Comparison of ENCODE assay signal across 15 cellular contexts in the genomic region with DNA sequence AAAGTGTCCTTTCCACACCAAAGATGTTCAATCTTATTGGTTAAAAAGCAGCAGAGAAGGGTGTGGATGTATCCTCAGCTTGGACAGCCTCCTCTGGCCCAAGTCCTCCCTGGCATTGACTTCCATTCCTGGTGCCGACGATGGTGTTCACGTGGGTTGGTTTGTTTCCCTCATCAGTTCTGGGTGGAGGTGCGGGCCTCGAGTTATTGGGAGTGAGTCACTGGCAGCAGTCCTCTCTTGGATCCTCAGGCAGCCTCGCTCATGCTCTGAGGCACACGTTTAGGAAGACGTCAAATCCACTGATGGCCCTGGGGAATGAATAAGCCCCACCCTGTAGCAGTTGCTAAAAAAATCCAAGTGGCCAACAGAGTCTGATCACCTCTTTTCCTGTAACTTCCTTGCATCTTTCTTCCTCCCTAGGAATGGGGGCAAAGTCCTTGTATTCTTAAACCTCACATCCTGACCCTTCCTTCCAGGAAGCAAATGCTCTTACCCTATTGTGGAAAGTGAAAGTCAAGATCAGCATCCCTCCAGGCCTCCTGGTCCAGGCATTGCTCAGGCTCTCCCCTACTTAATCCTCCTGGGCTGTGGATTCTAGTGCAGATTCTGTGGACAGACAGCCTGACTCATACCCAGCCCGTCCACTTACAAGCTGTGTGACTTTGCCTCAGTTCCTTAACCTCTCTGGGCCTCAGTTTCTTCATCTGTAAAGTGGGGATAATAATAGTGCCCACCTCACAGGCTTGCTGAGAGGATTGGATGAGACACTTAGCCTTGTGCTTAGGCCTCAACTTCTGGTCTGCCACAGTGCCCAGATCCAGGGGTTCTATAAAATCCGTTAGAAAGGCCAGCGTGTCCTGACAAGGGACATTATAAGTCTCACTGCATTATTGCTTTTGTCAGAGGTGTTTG.
DNase-seq lines count a peak whose midpoint lies in the region; ATAC-seq and TF ChIP-seq lines count a peak whose summit lies in the region.
"Had no signal": no experiment of that assay in that cellular context is flagged by ENCODE, and none has a peak within 500 bp of the region (broad histone marks: within the 10 kb centered on the region; RNA-seq: fewer than 3 reads in every experiment).

No MANE protein-coding gene starts in this region.

- peak overlapping the region; percentile 100 for H3K27ac Mint-ChIP-seq in WTC11
- no peak overlapping the region for H3K27ac Mint-ChIP-seq in activated CD4-positive, alpha-beta T cell treated with anti-CD3 and anti-CD28 coated beads for 36 hours

- peaks cover 28% of the 10 kb centered on the region for H3K36me3 Mint-ChIP-seq in WTC11
- H3K36me3 Mint-ChIP-seq in activated CD4-positive, alpha-beta T cell treated with anti-CD3 and anti-CD28 coated beads for 36 hours (ENCODE audit: low read depth) = no peaks in the 10 kb centered on the region

- peak; percentile 49 for DNase-seq in EL
- no peak for DNase-seq in WTC11 (ENCODE audit: low spot score)
- DNase-seq in heart right ventricle = peak; percentile 34 to 62
- peak; percentile 88 for DNase-seq in sigmoid colon
- no peak for DNase-seq in activated CD4-positive, alpha-beta T cell treated with anti-CD3 and anti-CD28 coated beads for 36 hours
- DNase-seq: activated gamma-delta T cell treated with Interleukin-2 at 50 U/mL for 16 hours, COR-L47, NCI-H2171 treated with DMSO at 0.1 percent for 48 hours, pancreas, SHP77 treated with DMSO at 0.1 percent for 48 hours had no signal

- no peak for TF ChIP-seq POLR2A in sigmoid colon (IDR thresholded peaks at IDR 0.05)

- H3K4me3 ChIP-seq in heart right ventricle (no peak overlapping the region), sigmoid colon (no peak overlapping the region)
- H3K4me3 ChIP-seq: pancreas had no signal

- H3K27me3 ChIP-seq in heart right ventricle (no peaks in the 10 kb centered on the region), sigmoid colon (no peaks in the 10 kb centered on the region)
- H3K27me3 ChIP-seq: pancreas had no signal

- H3K36me3 ChIP-seq in heart right ventricle (no peaks in the 10 kb centered on the region), sigmoid colon (no peaks in the 10 kb centered on the region)
- H3K36me3 ChIP-seq: pancreas had no signal

- TF ChIP-seq EP300 in sigmoid colon (IDR thresholded peaks at IDR 0.05) = peak in 1 of 4 donors; percentile 38

- H3K9me3 Mint-ChIP-seq in WTC11 = no peaks in the 10 kb centered on the region
- no peaks in the 10 kb centered on the region for H3K9me3 Mint-ChIP-seq in activated CD4-positive, alpha-beta T cell treated with anti-CD3 and anti-CD28 coated beads for 36 hours (ENCODE audit: low read depth)

- peaks cover 7% of the 10 kb centered on the region for H3K27me3 Mint-ChIP-seq in WTC11 (ENCODE audit: low read depth)
- peaks cover 3% of the 10 kb centered on the region for H3K27me3 Mint-ChIP-seq in activated CD4-positive, alpha-beta T cell treated with anti-CD3 and anti-CD28 coated beads for 36 hours

- POLR2A ChIA-PET in WTC11 (lab: Charles Lee) = no interaction called here
- POLR2A ChIA-PET in activated CD4-positive, alpha-beta T cell treated with anti-CD3 and anti-CD28 coated beads for 36 hours (lab: Charles Lee) = no interaction called here

- H3K27ac ChIP-seq in heart right ventricle (peak overlapping the region in 9 of 10 donors; percentile 13 to 74 (median 53)), sigmoid colon (peak overlapping the region in 3 of 4 donors; percentile 33 to 66 (median 57))
- H3K27ac ChIP-seq: KMS-11, pancreas had no signal

- H3K4me1 Mint-ChIP-seq in WTC11 = peaks cover 65% of the 10 kb centered on the region
- no peaks in the 10 kb centered on the region for H3K4me1 Mint-ChIP-seq in activated CD4-positive, alpha-beta T cell treated with anti-CD3 and anti-CD28 coated beads for 36 hours

- H3K4me3 Mint-ChIP-seq in WTC11 = peak overlapping the region; percentile 99
- no peak overlapping the region for H3K4me3 Mint-ChIP-seq in activated CD4-positive, alpha-beta T cell treated with anti-CD3 and anti-CD28 coated beads for 36 hours

- ATAC-seq in WTC11 (no peak), heart right ventricle (peak; percentile 50 to 97 (median 92)), GM19452 (IDR thresholded peaks at IDR 0.05; ENCODE audit: unreplicated experiment) (no peak), GM21515 (IDR thresholded peaks at IDR 0.05; ENCODE audit: unreplicated experiment) (no peak), GM19023 (IDR thresholded peaks at IDR 0.05; ENCODE audit: unreplicated experiment) (no peak)
- no peak for ATAC-seq in activated CD4-positive, alpha-beta T cell treated with anti-CD3 and anti-CD28 coated beads for 36 hours
- ATAC-seq: activated CD4-positive, CD25-positive, alpha-beta regulatory T cell treated with anti-CD3 and anti-CD28 coated beads, Interleukin-2, amount 50 U/mL, for 24 hours had no signal

- CTCF ChIA-PET in WTC11 (lab: Charles Lee) = no interaction called here
- CTCF ChIA-PET in activated CD4-positive, alpha-beta T cell treated with anti-CD3 and anti-CD28 coated beads for 36 hours (lab: Charles Lee) = no interaction called here

- intact Hi-C loops in heart right ventricle (cut with DNase I) (loop anchor here in 2 of 10 donors (5.0 kb wide), 2 partner anchors 35 to 45 kb away; no protein-coding TSS in a partner anchor), sigmoid colon (cut with DNase I) (no loop called here)
- intact Hi-C loops in activated CD4-positive, alpha-beta T cell treated with anti-CD3 and anti-CD28 coated beads for 36 hours (cut with DNase I, micrococcal nuclease) = no loop called here

- H3K4me1 ChIP-seq in heart right ventricle (peaks cover 0 to 29% (median 13%) of the 10 kb centered on the region in 9 donors), sigmoid colon (peaks cover 0 to 5% (median 2%) of the 10 kb centered on the region in 4 donors)
- H3K4me1 ChIP-seq: pancreas had no signal

- no peaks in the 10 kb centered on the region for H3K9me3 ChIP-seq in heart right ventricle
- H3K9me3 ChIP-seq in sigmoid colon = no peaks in the 10 kb centered on the region
- H3K9me3 ChIP-seq: pancreas had no signal

- TF ChIP-seq CTCF in WTC11 (IDR thresholded peaks at IDR 0.05) = no peak
- no peak for TF ChIP-seq CTCF in heart right ventricle (IDR thresholded peaks at IDR 0.05)
- TF ChIP-seq CTCF in sigmoid colon (IDR thresholded peaks at IDR 0.05) = no peak

- WGBS in heart right ventricle, 2 donors = 59 to 61% methylated on average over 11 of the region's 11 CpGs
- 86 to 88% methylated on average over 11 of the region's 11 CpGs for WGBS in sigmoid colon, 2 donors

TF ChIP-seq in WTC11, 78 proteins besides CTCF, POLR2A, EP300 and RAD21 (continues in another document):
- TF ChIP-seq CBFB (CRISPR knock-in tag; IDR thresholded peaks at IDR 0.05; ENCODE audit: low read depth) (no peak), ZNF396 (CRISPR knock-in tag; IDR thresholded peaks at IDR 0.05; ENCODE audit: borderline replicate concordance) (no peak), RELA (CRISPR knock-in tag; IDR thresholded peaks at IDR 0.05; ENCODE audit: borderline replicate concordance) (no peak), KAT7 (CRISPR knock-in tag; IDR thresholded peaks at IDR 0.05; ENCODE audit: borderline replicate concordance) (no peak), ZNF121 (CRISPR knock-in tag; IDR thresholded peaks at IDR 0.05) (no peak), TCF7 (CRISPR knock-in tag; IDR thresholded peaks at IDR 0.05; ENCODE audit: low read depth) (no peak), ZNF232 (CRISPR knock-in tag; IDR thresholded peaks at IDR 0.05) (no peak), NR2C2 (CRISPR knock-in tag; IDR thresholded peaks at IDR 0.05) (no peak), ETV6 (CRISPR knock-in tag; IDR thresholded peaks at IDR 0.05) (peak; percentile 67; the same call in 1 of the 2 replicates)
- TF ChIP-seq, protein P1, sequence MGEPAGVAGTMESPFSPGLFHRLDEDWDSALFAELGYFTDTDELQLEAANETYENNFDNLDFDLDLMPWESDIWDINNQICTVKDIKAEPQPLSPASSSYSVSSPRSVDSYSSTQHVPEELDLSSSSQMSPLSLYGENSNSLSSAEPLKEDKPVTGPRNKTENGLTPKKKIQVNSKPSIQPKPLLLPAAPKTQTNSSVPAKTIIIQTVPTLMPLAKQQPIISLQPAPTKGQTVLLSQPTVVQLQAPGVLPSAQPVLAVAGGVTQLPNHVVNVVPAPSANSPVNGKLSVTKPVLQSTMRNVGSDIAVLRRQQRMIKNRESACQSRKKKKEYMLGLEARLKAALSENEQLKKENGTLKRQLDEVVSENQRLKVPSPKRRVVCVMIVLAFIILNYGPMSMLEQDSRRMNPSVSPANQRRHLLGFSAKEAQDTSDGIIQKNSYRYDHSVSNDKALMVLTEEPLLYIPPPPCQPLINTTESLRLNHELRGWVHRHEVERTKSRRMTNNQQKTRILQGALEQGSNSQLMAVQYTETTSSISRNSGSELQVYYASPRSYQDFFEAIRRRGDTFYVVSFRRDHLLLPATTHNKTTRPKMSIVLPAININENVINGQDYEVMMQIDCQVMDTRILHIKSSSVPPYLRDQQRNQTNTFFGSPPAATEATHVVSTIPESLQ (CRISPR knock-in tag; IDR thresholded peaks at IDR 0.05) = no peak
- TF ChIP-seq, protein P2, sequence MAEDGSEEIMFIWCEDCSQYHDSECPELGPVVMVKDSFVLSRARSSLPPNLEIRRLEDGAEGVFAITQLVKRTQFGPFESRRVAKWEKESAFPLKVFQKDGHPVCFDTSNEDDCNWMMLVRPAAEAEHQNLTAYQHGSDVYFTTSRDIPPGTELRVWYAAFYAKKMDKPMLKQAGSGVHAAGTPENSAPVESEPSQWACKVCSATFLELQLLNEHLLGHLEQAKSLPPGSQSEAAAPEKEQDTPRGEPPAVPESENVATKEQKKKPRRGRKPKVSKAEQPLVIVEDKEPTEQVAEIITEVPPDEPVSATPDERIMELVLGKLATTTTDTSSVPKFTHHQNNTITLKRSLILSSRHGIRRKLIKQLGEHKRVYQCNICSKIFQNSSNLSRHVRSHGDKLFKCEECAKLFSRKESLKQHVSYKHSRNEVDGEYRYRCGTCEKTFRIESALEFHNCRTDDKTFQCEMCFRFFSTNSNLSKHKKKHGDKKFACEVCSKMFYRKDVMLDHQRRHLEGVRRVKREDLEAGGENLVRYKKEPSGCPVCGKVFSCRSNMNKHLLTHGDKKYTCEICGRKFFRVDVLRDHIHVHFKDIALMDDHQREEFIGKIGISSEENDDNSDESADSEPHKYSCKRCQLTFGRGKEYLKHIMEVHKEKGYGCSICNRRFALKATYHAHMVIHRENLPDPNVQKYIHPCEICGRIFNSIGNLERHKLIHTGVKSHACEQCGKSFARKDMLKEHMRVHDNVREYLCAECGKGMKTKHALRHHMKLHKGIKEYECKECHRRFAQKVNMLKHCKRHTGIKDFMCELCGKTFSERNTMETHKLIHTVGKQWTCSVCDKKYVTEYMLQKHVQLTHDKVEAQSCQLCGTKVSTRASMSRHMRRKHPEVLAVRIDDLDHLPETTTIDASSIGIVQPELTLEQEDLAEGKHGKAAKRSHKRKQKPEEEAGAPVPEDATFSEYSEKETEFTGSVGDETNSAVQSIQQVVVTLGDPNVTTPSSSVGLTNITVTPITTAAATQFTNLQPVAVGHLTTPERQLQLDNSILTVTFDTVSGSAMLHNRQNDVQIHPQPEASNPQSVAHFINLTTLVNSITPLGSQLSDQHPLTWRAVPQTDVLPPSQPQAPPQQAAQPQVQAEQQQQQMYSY (CRISPR knock-in tag; IDR thresholded peaks at IDR 0.05) = no peak

Comparison
In these comparisons a context has a peak if more than half of its experiments do, and no peak if none do; other contexts are left out.
1. DNase-seq: peak in EL (single experiment), heart right ventricle (2 of 2) and sigmoid colon (single experiment); none in WTC11 (single experiment) and activated CD4-positive, alpha-beta T cell treated with anti-CD3 and anti-CD28 coated beads for 36 hours (single experiment).
2. ATAC-seq: peak in heart right ventricle (8 of 8); none in WTC11 (single experiment), GM19452 (single experiment), GM21515 (single experiment), GM19023 (single experiment) and activated CD4-positive, alpha-beta T cell treated with anti-CD3 and anti-CD28 coated beads for 36 hours (single experiment).